Comparison of ENCODE assay signal across 22 cellular contexts in the genomic region with DNA sequence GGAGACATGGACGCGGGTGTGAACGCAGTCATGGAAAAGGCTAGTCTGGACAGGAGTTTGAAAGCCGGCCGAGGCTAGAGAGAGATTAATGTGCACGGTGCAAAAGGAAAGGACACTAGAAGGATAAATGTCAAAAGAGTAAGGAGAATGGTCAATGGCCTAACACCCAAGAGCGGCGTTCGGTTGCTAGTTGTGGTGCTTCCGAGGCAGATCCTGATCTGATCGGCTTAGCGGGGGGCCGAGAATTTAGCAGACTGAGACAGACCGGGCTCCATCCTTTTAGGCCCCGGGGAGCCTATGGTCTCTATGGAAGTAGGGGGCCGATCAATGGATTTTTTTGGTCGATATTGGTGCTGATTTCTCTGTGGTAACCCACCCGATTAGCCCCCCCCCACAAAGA. TPM values are rescaled to one million over a fixed set of nuclear protein-coding genes. Genes with fewer than 3 reads are reported as not detected.
DNase-seq lines count a peak whose midpoint lies in the region; TF ChIP-seq lines count a peak whose summit lies in the region.
"Had no signal": no experiment of that assay in that cellular context is flagged by ENCODE, and none has a peak within 500 bp of the region (broad histone marks: within the 10 kb centered on the region; RNA-seq: fewer than 3 reads in every experiment).

No MANE protein-coding gene starts in this region.

- H3K79me2 ChIP-seq in mammary epithelial cell (ENCODE audit: insufficient read depth, low read length) = no peaks in the 10 kb centered on the region
- no peaks in the 10 kb centered on the region for H3K79me2 ChIP-seq in osteoblast (ENCODE audit: insufficient read depth, low read length)

- no peak overlapping the region for H3K4me2 ChIP-seq in mammary epithelial cell (ENCODE audit: insufficient read depth, low read depth, low read length)
- H3K4me2 ChIP-seq in osteoblast (ENCODE audit: insufficient read depth, low read length) = peak overlapping the region; percentile 83

- CTCF ChIA-PET in mammary epithelial cell (lab: Charles Lee; ENCODE audit: low non-redundant PET) = no interaction called here
- CTCF ChIA-PET in MCF 10A (lab: Yijun Ruan, JAX) = no interaction called here

- intact Hi-C loops in mammary epithelial cell (cut with micrococcal nuclease) (no loop called here), MCF 10A (cut with micrococcal nuclease) (no loop called here), vagina (cut with DNase I) (no loop called here), cardiac septum (cut with DNase I) (no loop called here)

- peak overlapping the region; percentile 89 for H2AFZ ChIP-seq in mammary epithelial cell (ENCODE audit: low read depth, low read length)
- H2AFZ ChIP-seq in osteoblast (ENCODE audit: low read length) = peak overlapping the region; percentile 80

- 68% methylated on average over 12 of the region's 18 CpGs for WGBS in mammary epithelial cell (ENCODE audit: low coverage, missing lambda C conversion rate)

- H3K4me3 ChIP-seq in mammary epithelial cell (replicated peaks in 1 of 3; ENCODE audit: insufficient read depth in 1 of 3, low read depth in 2 of 3, low read length in 3 of 3) (no peak overlapping the region), epithelial cell of esophagus (ENCODE audit: low read length) (no peak overlapping the region), osteoblast (ENCODE audit: insufficient read depth, low read length) (no peak overlapping the region), vagina (no peak overlapping the region)

- DNase-seq in mammary epithelial cell (no peak), MCF 10A (ENCODE audit: unreplicated experiment) (no peak), epithelial cell of esophagus (ENCODE audit: low read depth) (peak; percentile 6), osteoblast (ENCODE audit: insufficient read length, low spot score, missing footprints) (no peak), vagina (ENCODE audit: extremely low spot score in 2 of 2) (no peak), A172 (ENCODE audit: low spot score) (no peak), cardiac septum (ENCODE audit: low spot score) (no peak)
- DNase-seq in activated CD8-positive, alpha-beta memory T cell treated with anti-CD3 and anti-CD28 coated beads for 24 hours = no peak
- DNase-seq: activated CD4-positive, alpha-beta T cell treated with anti-CD3 and anti-CD28 coated beads for 4 hours; brain microvascular endothelial cell; effector CD8-positive, alpha-beta T cell; foreskin melanocyte; kidney; NCI-H1048; NK-92 treated with Interleukin-12 subunit alpha and Interleukin-12 subunit beta, amount 100 ng/mL, for 24 hours; right cardiac atrium; stimulated activated CD4-positive, alpha-beta T cell treated with anti-CD3 and anti-CD28 coated beads, Interleukin-4, amount 100 ng/mL, for 1 hour had no signal

- H3K4me1 ChIP-seq in mammary epithelial cell (ENCODE audit: insufficient read depth, low read length) = peaks cover 9% of the 10 kb centered on the region
- H3K4me1 ChIP-seq in osteoblast (ENCODE audit: insufficient read depth, low read length) = no peaks in the 10 kb centered on the region
- H3K4me1 ChIP-seq in vagina = peaks cover 22% of the 10 kb centered on the region

- no peak overlapping the region for H3K27ac Mint-ChIP-seq in MCF 10A (ENCODE audit: low read depth, unreplicated experiment)

- dilution Hi-C loops in mammary epithelial cell (cut with HindIII; ENCODE audit: low sequenced_read_pairs) = no loop called here

- H3K9me3 ChIP-seq in mammary epithelial cell (replicated peaks; ENCODE audit: insufficient read depth, low read length) (no peaks in the 10 kb centered on the region), osteoblast (ENCODE audit: low read depth, low read length) (no peaks in the 10 kb centered on the region), vagina (no peaks in the 10 kb centered on the region)

- no peak overlapping the region for H3K9ac ChIP-seq in mammary epithelial cell (ENCODE audit: insufficient read depth, low read length)

- no peaks in the 10 kb centered on the region for H3K36me3 Mint-ChIP-seq in MCF 10A (ENCODE audit: insufficient read depth, unreplicated experiment)

- in situ Hi-C loops in mammary epithelial cell (cut with MboI; ENCODE audit: low sequenced_read_pairs in 2 of 2) = no loop called here

- H3K36me3 ChIP-seq in mammary epithelial cell (ENCODE audit: insufficient read depth, low read length) (no peaks in the 10 kb centered on the region), osteoblast (ENCODE audit: insufficient read depth, low read length) (no peaks in the 10 kb centered on the region), vagina (no peaks in the 10 kb centered on the region)
- H3K36me3 ChIP-seq: brain microvascular endothelial cell had no signal

- H3K27me3 ChIP-seq in mammary epithelial cell (ENCODE audit: insufficient read depth, low read length) (no peaks in the 10 kb centered on the region), osteoblast (ENCODE audit: insufficient read depth, low read length) (no peaks in the 10 kb centered on the region), vagina (no peaks in the 10 kb centered on the region)
- H3K27me3 ChIP-seq: brain microvascular endothelial cell had no signal

- H4K20me1 ChIP-seq in mammary epithelial cell (ENCODE audit: insufficient read depth, low read length) (no peaks in the 10 kb centered on the region), osteoblast (ENCODE audit: insufficient read depth, low read length) (no peaks in the 10 kb centered on the region)

- TF ChIP-seq CTCF in mammary epithelial cell (conservative IDR thresholded peaks at IDR 0.05 in 1 of 2, IDR thresholded peaks at IDR 0.05 in 1 of 2; ENCODE audit: extremely low read depth in 1 of 2, insufficient read depth in 1 of 2, low read depth in 1 of 2, low read length in 2 of 2) (no peak), MCF 10A (IDR thresholded peaks at IDR 0.05; ENCODE audit: unreplicated experiment) (no peak), epithelial cell of esophagus (IDR thresholded peaks at IDR 0.05; ENCODE audit: insufficient read depth, low read depth, low read length, missing control alignments) (no peak), osteoblast (IDR thresholded peaks at IDR 0.05; ENCODE audit: extremely low read depth, low read depth, low read length) (no peak), vagina (IDR thresholded peaks at IDR 0.05) (no peak)

- H3K4me3 Mint-ChIP-seq in MCF 10A (ENCODE audit: unreplicated experiment) = no peak overlapping the region

- no peaks in the 10 kb centered on the region for H3K9me3 Mint-ChIP-seq in MCF 10A (ENCODE audit: unreplicated experiment)
- H3K9me3 Mint-ChIP-seq: T-helper 2 cell treated with Interferon-gamma antibody and Interleukin-4, amounts not matched to agents 5 μg/mL and 100 μg/mL, for 36 hours had no signal

- no peak for TF ChIP-seq POLR2A in vagina (IDR thresholded peaks at IDR 0.05)

- peaks cover 15% of the 10 kb centered on the region for H3K4me1 Mint-ChIP-seq in MCF 10A (ENCODE audit: insufficient read depth, unreplicated experiment)

- POLR2A ChIA-PET in MCF 10A (lab: Yijun Ruan, JAX) = no interaction called here

- H3K27ac ChIP-seq in mammary epithelial cell (ENCODE audit: insufficient read depth, low read depth, low read length) = no peak overlapping the region
- no peak overlapping the region for H3K27ac ChIP-seq in osteoblast (ENCODE audit: low read depth, low read length)
- peak overlapping the region; percentile 60 for H3K27ac ChIP-seq in vagina
- H3K27ac ChIP-seq: brain microvascular endothelial cell had no signal

- peaks cover 14% of the 10 kb centered on the region for H3K27me3 Mint-ChIP-seq in MCF 10A (ENCODE audit: insufficient read depth, unreplicated experiment)

- no TSS peak for BruUV-seq in mammary epithelial cell (replicated peaks; lab: Mats Ljungman, UMichigan)
- BruUV-seq in MCF 10A (replicated peaks; lab: Mats Ljungman, UMichigan) = no TSS peak

RNA-seq across cellular contexts. Expression of a gene that starts 6.9 kb away (rescaled TPM):
- total RNA-seq in mammary epithelial cell (not detected), MCF 10A (2022) (not detected in 2 replicates), osteoblast (not detected in 2 replicates), vagina (not detected), cardiac septum (not detected)
- polyA plus RNA-seq in mammary epithelial cell = not detected
- polyA minus RNA-seq in mammary epithelial cell = not detected
- total RNA-seq in A172 (2014; rRNA removed; shearing (Covaris generic)) = not detected in 2 replicates
- total RNA-seq: H4, kidney, mucosa of gallbladder, right cardiac atrium, Right ventricle myocardium inferior had no signal
- polyA plus RNA-seq: AG04450, right cardiac atrium had no signal

RNA-seq across cellular contexts. Expression of a gene that starts 11.5 kb away (rescaled TPM):
- total RNA-seq in mammary epithelial cell (not detected), MCF 10A (2022) (not detected in 2 replicates), osteoblast (not detected in 2 replicates), vagina (not detected), cardiac septum (not detected)
- polyA plus RNA-seq in mammary epithelial cell = not detected
- polyA minus RNA-seq in mammary epithelial cell = not detected
- not detected in 2 replicates for total RNA-seq in A172 (2014; rRNA removed; shearing (Covaris generic))
- total RNA-seq: H4, kidney, mucosa of gallbladder, right cardiac atrium, Right ventricle myocardium inferior had no signal
- polyA plus RNA-seq: AG04450, right cardiac atrium had no signal

RNA-seq across cellular contexts. Expression of a gene that starts 21.0 kb away (rescaled TPM):
- total RNA-seq in mammary epithelial cell (not detected), MCF 10A (2022) (not detected in 2 replicates), osteoblast (not detected in 2 replicates), vagina (not detected), cardiac septum (not detected)
- polyA plus RNA-seq in mammary epithelial cell = not detected
- not detected for polyA minus RNA-seq in mammary epithelial cell
- 6.7 TPM in 1 of 2 replicates, not detected in the other for total RNA-seq in A172 (2014; rRNA removed; shearing (Covaris generic))
- total RNA-seq: H4, kidney, right cardiac atrium, Right ventricle myocardium inferior had no signal
- polyA plus RNA-seq: AG04450, right cardiac atrium had no signal

RNA-seq across cellular contexts. Expression of a gene that starts 40.8 kb away (rescaled TPM):
- total RNA-seq in mammary epithelial cell (1 to 10 TPM; 2.1 to 2.8 TPM), MCF 10A (2022) (7.0 and 9.1 TPM in 2 replicates), osteoblast (3.2 and 4.0 TPM in 2 replicates), vagina (18.9 TPM), cardiac septum (23.4 TPM)
- 0.59 TPM for polyA plus RNA-seq in mammary epithelial cell
- polyA minus RNA-seq in mammary epithelial cell = not detected
- 8.0 and 11.1 TPM in 2 replicates for total RNA-seq in A172 (2014; rRNA removed; shearing (Covaris generic))

RNA-seq across cellular contexts. Expression of a gene that starts 45.9 kb away (rescaled TPM):
- total RNA-seq in mammary epithelial cell (under 1 TPM; 0.56 to 0.67 TPM), MCF 10A (2022) (0.26 and 0.32 TPM in 2 replicates), osteoblast (not detected in 2 replicates), vagina (1.5 TPM), cardiac septum (0.11 TPM)
- polyA plus RNA-seq in mammary epithelial cell = 0.20 TPM
- not detected for polyA minus RNA-seq in mammary epithelial cell
- not detected in 2 replicates for total RNA-seq in A172 (2014; rRNA removed; shearing (Covaris generic))
- total RNA-seq: H4, Right ventricle myocardium inferior had no signal
